24 cellular contexts compared by ENCODE assay signal in genomic region chr5:159304961-159305595, GRCh38. TPM values are rescaled to one million over a fixed set of nuclear protein-coding genes. Genes with fewer than 3 reads are reported as not detected.
"Had no signal": no experiment of that assay in that cellular context is flagged by ENCODE, and none has a peak within 500 bp of the region (broad histone marks: within the 10 kb centered on the region; RNA-seq: fewer than 3 reads in every experiment).

No MANE protein-coding gene starts in this region.

- H3K4me3 ChIP-seq: cardiac muscle cell, gastrocnemius medialis, heart right ventricle, pancreas, transverse colon, vagina had no signal

- H3K27me3 ChIP-seq: pancreas, vagina had no signal

- H3K36me3 ChIP-seq: cardiac muscle cell, gastrocnemius medialis, heart right ventricle, pancreas, transverse colon, vagina had no signal

- DNase-seq: activated CD4-positive, CD25-positive, alpha-beta regulatory T cell treated with anti-CD3 and anti-CD28 coated beads, Interleukin-2, amount 50 U/mL, for 72 hours; activated naive CD8-positive, alpha-beta T cell treated with anti-CD3 and anti-CD28 coated beads, Interleukin-2, amount 10 ng/mL, durations not matched to agents 7 days and 5 days; aorta; gastrocnemius medialis; heart right ventricle; naive B cell; pancreas; stimulated activated CD4-positive, alpha-beta T cell treated with anti-CD3 and anti-CD28 coated beads, Interleukin-15, amount 100 ng/mL, for 24 hours; stimulated activated CD4-positive, alpha-beta T cell treated with anti-CD3 and anti-CD28 coated beads, Interleukin-4, amount 100 ng/mL, for 1 hour; stimulated activated naive CD4-positive, alpha-beta T cell treated with Interleukin-2 at 50 U/mL for 16 hours; substantia nigra; T-helper 1 cell; T1000; transverse colon had no signal

- H3K4me1 ChIP-seq: gastrocnemius medialis, heart right ventricle, pancreas, transverse colon, vagina had no signal

- H3K27ac ChIP-seq: cardiac muscle cell, gastrocnemius medialis, heart right ventricle, pancreas, transverse colon, vagina had no signal

- ATAC-seq: gastrocnemius medialis, heart right ventricle, left lobe of liver, pancreas had no signal

- H3K9me3 ChIP-seq: gastrocnemius medialis, pancreas, vagina had no signal

- FAIRE-seq: islet of Langerhans, pancreas had no signal

RNA-seq across cellular contexts. Expression of gene IL12B, which starts 25.2 kb away (rescaled TPM):
- total RNA-seq: activated CD8-positive, alpha-beta memory T cell treated with anti-CD3 and anti-CD28 coated beads for 36 hours; activated naive CD8-positive, alpha-beta T cell treated with anti-CD3 and anti-CD28 coated beads, Interleukin-2, amount 10 ng/mL, durations not matched to agents 7 days and 5 days; activated T-helper 1 cell treated with anti-CD3 and anti-CD28 coated beads, Interleukin-12 subunit alpha, Interleukin-12 subunit beta, Interleukin-2, Interleukin-4 antibody, amounts not matched to agents 30 ng/mL and 10 ng/mL and 1 ng/mL, durations not matched to agents 14 hours and 24 hours and 36 hours; aorta; cardiac muscle cell; gastrocnemius medialis; heart right ventricle; left lobe of liver; lung microvascular endothelial cell; mononuclear cell; pancreas; skeletal muscle tissue; transverse colon; vagina had no signal
- polyA plus RNA-seq: aorta, cardiac muscle cell, esophagus, heart right ventricle, pancreas had no signal
